11 cellular contexts compared by ENCODE assay signal in the genomic region with DNA sequence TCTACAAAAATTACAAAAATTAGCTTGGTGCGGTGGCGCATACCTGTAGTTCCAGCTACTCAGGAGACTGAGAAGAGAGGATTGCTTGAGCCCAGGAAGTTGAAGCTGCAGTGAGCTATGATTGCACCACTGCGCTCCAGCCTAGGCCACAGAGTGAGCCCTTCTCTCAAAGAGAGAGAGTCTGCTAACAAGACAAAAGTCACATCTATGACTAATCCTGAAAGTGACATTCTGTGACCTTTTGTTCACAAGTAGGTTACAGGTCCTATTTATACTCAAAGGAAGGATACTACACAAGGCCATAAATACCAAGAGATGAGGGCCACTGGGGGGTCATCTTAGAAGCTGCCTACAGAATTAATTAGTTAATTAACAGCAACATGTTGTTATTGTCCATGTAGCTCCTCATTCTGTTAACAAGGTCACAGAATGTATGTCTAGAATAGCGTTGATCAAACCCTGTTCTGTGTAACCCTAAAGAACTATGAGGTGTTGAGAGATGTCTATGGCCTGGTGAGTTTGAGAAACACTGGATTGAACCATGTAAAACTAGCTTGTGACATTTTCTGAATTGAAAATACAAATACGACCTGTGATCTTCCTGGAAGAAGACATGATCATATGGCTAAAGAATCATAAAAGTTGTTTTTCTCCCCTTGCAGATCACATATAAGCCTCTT.
DNase-seq lines count a peak whose midpoint lies in the region; ATAC-seq lines count a peak whose summit lies in the region.
"Had no signal": no experiment of that assay in that cellular context is flagged by ENCODE, and none has a peak within 500 bp of the region (broad histone marks: within the 10 kb centered on the region; RNA-seq: fewer than 3 reads in every experiment).

No MANE protein-coding gene starts in this region.

- no peaks in the 10 kb centered on the region for H3K9me3 Mint-ChIP-seq in activated naive CD8-positive, alpha-beta T cell treated with anti-CD3 and anti-CD28 coated beads for 36 hours
- H3K9me3 Mint-ChIP-seq: activated CD4-positive, alpha-beta T cell treated with anti-CD3 and anti-CD28 coated beads, Interleukin-2, amount 10 ng/mL, durations not matched to agents 24 days and 14 days had no signal

- peaks cover 11% of the 10 kb centered on the region for H3K27me3 Mint-ChIP-seq in activated naive CD8-positive, alpha-beta T cell treated with anti-CD3 and anti-CD28 coated beads for 36 hours

- no peak overlapping the region for H3K27ac Mint-ChIP-seq in activated naive CD8-positive, alpha-beta T cell treated with anti-CD3 and anti-CD28 coated beads for 36 hours
- H3K27ac Mint-ChIP-seq: activated CD4-positive, alpha-beta T cell treated with anti-CD3 and anti-CD28 coated beads, Interleukin-2, amount 10 ng/mL, durations not matched to agents 24 days and 14 days had no signal

- ATAC-seq in GM18870 (IDR thresholded peaks at IDR 0.05; ENCODE audit: unreplicated experiment) (peak; percentile 99), GM21447 (IDR thresholded peaks at IDR 0.05; ENCODE audit: unreplicated experiment) (peak; percentile 96), HG03066 (IDR thresholded peaks at IDR 0.05; ENCODE audit: low read depth, unreplicated experiment) (peak; percentile 91)
- ATAC-seq: heart left ventricle had no signal

- H3K4me3 Mint-ChIP-seq in activated naive CD8-positive, alpha-beta T cell treated with anti-CD3 and anti-CD28 coated beads for 36 hours: no peak overlapping the region
- H3K4me3 Mint-ChIP-seq: activated CD4-positive, alpha-beta T cell treated with anti-CD3 and anti-CD28 coated beads, Interleukin-2, amount 10 ng/mL, durations not matched to agents 24 days and 14 days had no signal

- H3K4me1 Mint-ChIP-seq in activated naive CD8-positive, alpha-beta T cell treated with anti-CD3 and anti-CD28 coated beads for 36 hours: peaks cover 5% of the 10 kb centered on the region

- DNase-seq in activated naive CD8-positive, alpha-beta T cell treated with anti-CD3 and anti-CD28 coated beads for 36 hours: peak; percentile 2
- no peak for DNase-seq in islet precursor cell
- no peak for DNase-seq in DMS79 (lab: John Stamatoyannopoulos, UW)
- no peak for DNase-seq in AG08396 (ENCODE audit: low spot score)
- DNase-seq: activated CD4-positive, alpha-beta T cell treated with anti-CD3 and anti-CD28 coated beads, Interleukin-2, amount 10 ng/mL, durations not matched to agents 24 days and 14 days; heart left ventricle; NCI-H345; SIG-M5 had no signal

- H3K36me3 Mint-ChIP-seq in activated naive CD8-positive, alpha-beta T cell treated with anti-CD3 and anti-CD28 coated beads for 36 hours: no peaks in the 10 kb centered on the region
